Comparison of ENCODE assay signal across 26 cellular contexts in the genomic region with DNA sequence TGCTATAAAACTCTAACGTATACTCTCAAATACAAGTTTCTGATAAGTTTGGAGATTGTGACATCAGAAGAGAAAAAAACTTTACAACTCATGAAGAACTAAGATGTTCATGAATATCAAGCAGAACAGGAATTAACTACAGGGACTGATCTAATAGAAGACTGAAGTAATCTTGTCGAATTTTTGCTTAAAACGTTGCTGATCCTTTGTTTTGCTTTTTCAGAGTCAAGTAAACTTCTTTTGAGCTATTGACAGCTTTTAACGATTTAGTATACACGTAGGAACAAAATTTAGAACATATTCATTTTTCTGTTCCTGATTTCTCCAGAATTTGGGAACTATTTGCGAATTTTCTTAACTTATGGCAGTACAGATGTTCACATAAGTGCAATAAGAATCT.
A peak's percentile ranks its signal among the peaks of the same experiment; 100 is the strongest.
DNase-seq lines count a peak whose midpoint lies in the region; FAIRE-seq and TF ChIP-seq lines count a peak whose summit lies in the region.
"Had no signal": no experiment of that assay in that cellular context is flagged by ENCODE, and none has a peak within 500 bp of the region (broad histone marks: within the 10 kb centered on the region; RNA-seq: fewer than 3 reads in every experiment).

No MANE protein-coding gene starts in this region.

- intact Hi-C loops in activated CD4-positive, alpha-beta T cell treated with anti-CD3 and anti-CD28 coated beads, Interleukin-2, amount 10 ng/mL, durations not matched to agents 24 days and 14 days (cut with micrococcal nuclease), result no loop called here
- intact Hi-C loops in stomach (cut with DNase I; ENCODE audit: low total_unique reads), result no loop called here

- no peak overlapping the region for H3K4me3 Mint-ChIP-seq in activated CD4-positive, alpha-beta T cell treated with anti-CD3 and anti-CD28 coated beads, Interleukin-2, amount 10 ng/mL, durations not matched to agents 24 days and 14 days
- H3K4me3 Mint-ChIP-seq: CD14-positive monocyte; CD4-positive, alpha-beta memory T cell; CD4-positive, CD25-positive, alpha-beta regulatory T cell; CD8-positive, alpha-beta memory T cell had no signal

- H3K36me3 Mint-ChIP-seq in activated CD4-positive, alpha-beta T cell treated with anti-CD3 and anti-CD28 coated beads, Interleukin-2, amount 10 ng/mL, durations not matched to agents 24 days and 14 days (ENCODE audit: low read depth), result no peaks in the 10 kb centered on the region
- H3K36me3 Mint-ChIP-seq: CD14-positive monocyte; CD4-positive, alpha-beta memory T cell; CD4-positive, CD25-positive, alpha-beta regulatory T cell; CD8-positive, alpha-beta memory T cell had no signal

- 52 to 65% (median 57%) methylated on average over 6 of the region's 6 CpGs for WGBS in stomach, 5 donors

- H3K4me1 Mint-ChIP-seq in activated CD4-positive, alpha-beta T cell treated with anti-CD3 and anti-CD28 coated beads, Interleukin-2, amount 10 ng/mL, durations not matched to agents 24 days and 14 days, result no peaks in the 10 kb centered on the region
- H3K4me1 Mint-ChIP-seq: CD14-positive monocyte; CD4-positive, alpha-beta memory T cell; CD4-positive, CD25-positive, alpha-beta regulatory T cell; CD8-positive, alpha-beta memory T cell had no signal

- TF ChIP-seq POLR2A in stomach (IDR thresholded peaks at IDR 0.05), result no peak

- in situ Hi-C loops in Caki2 (cut with HindIII; ENCODE audit: low pct_unique_long_range_greater_than_20kb, low sequenced_read_pairs), result no loop called here

- H3K4me3 ChIP-seq in stomach, result no peak overlapping the region
- H3K4me3 ChIP-seq: BLaER1, GM12878 had no signal

- H3K36me3 ChIP-seq in stomach, result no peaks in the 10 kb centered on the region
- H3K36me3 ChIP-seq: BE2C, BLaER1 had no signal

- no peaks in the 10 kb centered on the region for H3K27me3 Mint-ChIP-seq in activated CD4-positive, alpha-beta T cell treated with anti-CD3 and anti-CD28 coated beads, Interleukin-2, amount 10 ng/mL, durations not matched to agents 24 days and 14 days
- H3K27me3 Mint-ChIP-seq: CD4-positive, alpha-beta memory T cell; CD4-positive, CD25-positive, alpha-beta regulatory T cell; CD8-positive, alpha-beta memory T cell had no signal

- H3K27me3 ChIP-seq in stomach, result no peaks in the 10 kb centered on the region
- H3K27me3 ChIP-seq: BE2C, BLaER1 had no signal

- no peak for TF ChIP-seq CTCF in D721Med (IDR thresholded peaks at IDR 0.05; ENCODE audit: insufficient read depth, missing control alignments)
- TF ChIP-seq CTCF in stomach (IDR thresholded peaks at IDR 0.05), result no peak

- H3K27ac Mint-ChIP-seq in activated CD4-positive, alpha-beta T cell treated with anti-CD3 and anti-CD28 coated beads, Interleukin-2, amount 10 ng/mL, durations not matched to agents 24 days and 14 days, result no peak overlapping the region
- H3K27ac Mint-ChIP-seq: CD14-positive monocyte; CD4-positive, alpha-beta memory T cell; CD4-positive, CD25-positive, alpha-beta regulatory T cell; CD8-positive, alpha-beta memory T cell had no signal

- no peaks in the 10 kb centered on the region for H3K9me3 ChIP-seq in stomach
- H3K9me3 ChIP-seq: BE2C had no signal

- FAIRE-seq in D721Med (lab: Jason Lieb, UNC), result peak; percentile 44
- FAIRE-seq: GM12878, GM12892, GM19239 had no signal

- DNase-seq in Caki2 (ENCODE audit: low read depth) (peak; percentile 30), D721Med (ENCODE audit: insufficient read length, low spot score) (no peak), OCI-M1 (lab: John Stamatoyannopoulos, UW) (peak; percentile 29), ureter (ENCODE audit: low spot score) (no peak), stomach (no peak)
- DNase-seq in activated CD4-positive, alpha-beta T cell treated with anti-CD3 and anti-CD28 coated beads, Interleukin-2, amount 10 ng/mL, durations not matched to agents 24 days and 14 days, result no peak
- DNase-seq: 8988T; ACHN; BE2C; C1 segment of cervical spinal cord; Calu3; CD4-positive, alpha-beta memory T cell; CD4-positive, CD25-positive, alpha-beta regulatory T cell; CD8-positive, alpha-beta memory T cell; COR-L47; DMS 273 treated with DMSO at 0.1 percent for 48 hours; DMS153; DMS79; DND-41; EL; GDM1 had no signal

- no peaks in the 10 kb centered on the region for H3K4me1 ChIP-seq in stomach
- H3K4me1 ChIP-seq: BE2C, BLaER1 had no signal

- H3K27ac ChIP-seq in stomach, result no peak overlapping the region
- H3K27ac ChIP-seq: BLaER1 had no signal

- TF ChIP-seq EP300 in stomach (IDR thresholded peaks at IDR 0.05), result no peak

- peaks cover 3% of the 10 kb centered on the region for H3K9me3 Mint-ChIP-seq in activated CD4-positive, alpha-beta T cell treated with anti-CD3 and anti-CD28 coated beads, Interleukin-2, amount 10 ng/mL, durations not matched to agents 24 days and 14 days

Comparison
In these comparisons a context has a peak if more than half of its experiments do, and no peak if none do; other contexts are left out.
1. DNase-seq: peak in Caki2 (single experiment) and OCI-M1 (single experiment); none in D721Med (single experiment), activated CD4-positive, alpha-beta T cell treated with anti-CD3 and anti-CD28 coated beads, Interleukin-2, amount 10 ng/mL, durations not matched to agents 24 days and 14 days (single experiment), ureter (single experiment) and stomach (single experiment).